26 cellular contexts compared by ENCODE assay signal in genomic region chr14:75705014-75705413, GRCh38.
"Had no signal": no experiment of that assay in that cellular context is flagged by ENCODE, and none has a peak within 500 bp of the region (broad histone marks: within the 10 kb centered on the region; RNA-seq: fewer than 3 reads in every experiment).

No MANE protein-coding gene starts in this region.

- H3K9me3 Mint-ChIP-seq: activated B cell treated with CpG ODN at 0.5 μM for 24 hours; activated CD4-positive, alpha-beta memory T cell treated with anti-CD3 and anti-CD28 coated beads for 36 hours; activated naive CD4-positive, alpha-beta T cell treated with anti-CD3 and anti-CD28 coated beads, Interleukin-2, amount 50 U/mL, for 72 hours; activated T-helper 1 cell treated with anti-CD3 and anti-CD28 coated beads, Interleukin-12 subunit alpha, Interleukin-12 subunit beta, Interleukin-2, Interleukin-4 antibody, amounts not matched to agents 30 ng/mL and 10 ng/mL and 1 ng/mL, durations not matched to agents 14 hours and 24 hours and 36 hours; central memory CD8-positive, alpha-beta T cell; effector memory CD8-positive, alpha-beta T cell; memory B cell; naive B cell; stimulated activated memory B cell treated with anti-CD40 and anti-IgM and Interleukin-4, amounts not matched to agents 10 μg/mL and 1 μg/mL and 100 μg/mL, for 72 hours; T-helper 1 cell treated with Interleukin-12 subunit alpha and Interleukin-12 subunit beta and Interleukin-4 antibody, amounts not matched to agents 30 μg/mL and 1 μg/mL, for 36 hours had no signal

- H3K9me3 ChIP-seq: ascending aorta, colonic mucosa, esophagus muscularis mucosa, stomach, suprapubic skin, tibial nerve had no signal

- H3K4me1 ChIP-seq: ascending aorta, colonic mucosa, parathyroid adenoma, suprapubic skin had no signal

- H3K4me3 Mint-ChIP-seq: activated B cell treated with CpG ODN at 0.5 μM for 24 hours; activated CD4-positive, alpha-beta memory T cell treated with anti-CD3 and anti-CD28 coated beads for 36 hours; activated T-helper 1 cell treated with anti-CD3 and anti-CD28 coated beads, Interleukin-12 subunit alpha, Interleukin-12 subunit beta, Interleukin-2, Interleukin-4 antibody, amounts not matched to agents 30 ng/mL and 10 ng/mL and 1 ng/mL, durations not matched to agents 14 hours and 24 hours and 36 hours; central memory CD8-positive, alpha-beta T cell; effector memory CD8-positive, alpha-beta T cell; memory B cell; naive B cell; stimulated activated memory B cell treated with anti-CD40 and anti-IgM and Interleukin-4, amounts not matched to agents 10 μg/mL and 1 μg/mL and 100 μg/mL, for 72 hours; T-helper 1 cell treated with Interleukin-12 subunit alpha and Interleukin-12 subunit beta and Interleukin-4 antibody, amounts not matched to agents 30 μg/mL and 1 μg/mL, for 36 hours had no signal

- H3K27me3 Mint-ChIP-seq: activated B cell treated with CpG ODN at 0.5 μM for 24 hours; activated CD4-positive, alpha-beta memory T cell treated with anti-CD3 and anti-CD28 coated beads for 36 hours; central memory CD8-positive, alpha-beta T cell; effector memory CD8-positive, alpha-beta T cell; memory B cell; naive B cell; stimulated activated memory B cell treated with anti-CD40 and anti-IgM and Interleukin-4, amounts not matched to agents 10 μg/mL and 1 μg/mL and 100 μg/mL, for 72 hours had no signal

- H3K9ac ChIP-seq: parathyroid adenoma had no signal

- H3K27ac ChIP-seq: ascending aorta, colonic mucosa, dorsolateral prefrontal cortex, esophagus muscularis mucosa, heart left ventricle, parathyroid adenoma, stomach, suprapubic skin, tibial nerve had no signal

- H3K36me3 ChIP-seq: colonic mucosa had no signal

- H3K27ac Mint-ChIP-seq: activated B cell treated with CpG ODN at 0.5 μM for 24 hours; activated CD4-positive, alpha-beta memory T cell treated with anti-CD3 and anti-CD28 coated beads for 36 hours; activated T-helper 1 cell treated with anti-CD3 and anti-CD28 coated beads, Interleukin-12 subunit alpha, Interleukin-12 subunit beta, Interleukin-2, Interleukin-4 antibody, amounts not matched to agents 30 ng/mL and 10 ng/mL and 1 ng/mL, durations not matched to agents 14 hours and 24 hours and 36 hours; effector memory CD8-positive, alpha-beta T cell; memory B cell; naive B cell; stimulated activated memory B cell treated with anti-CD40 and anti-IgM and Interleukin-4, amounts not matched to agents 10 μg/mL and 1 μg/mL and 100 μg/mL, for 72 hours; T-helper 1 cell treated with Interleukin-12 subunit alpha and Interleukin-12 subunit beta and Interleukin-4 antibody, amounts not matched to agents 30 μg/mL and 1 μg/mL, for 36 hours had no signal

- H3K4me3 ChIP-seq: ascending aorta, colonic mucosa, dorsolateral prefrontal cortex, esophagus muscularis mucosa, heart left ventricle, stomach, suprapubic skin, tibial nerve had no signal

- DNase-seq: activated B cell treated with CpG ODN at 0.5 μM for 24 hours; activated CD4-positive, alpha-beta memory T cell treated with anti-CD3 and anti-CD28 coated beads for 36 hours; activated CD4-positive, alpha-beta T cell treated with anti-CD3 and anti-CD28 coated beads for 48 hours; colonic mucosa; dorsolateral prefrontal cortex; effector memory CD8-positive, alpha-beta T cell; heart left ventricle; left colon; naive B cell; nucleus accumbens; small intestine; stimulated activated CD4-positive, alpha-beta T cell treated with anti-CD3 and anti-CD28 coated beads, Interleukin-2, amount 100 ng/mL, for 24 hours; stomach; T1000 had no signal

- H3K27me3 ChIP-seq: ascending aorta, colonic mucosa, dorsolateral prefrontal cortex, esophagus muscularis mucosa, heart left ventricle, stomach, suprapubic skin, tibial nerve had no signal

- ATAC-seq: effector memory CD8-positive, alpha-beta T cell; heart left ventricle; left colon; sciatic nerve; stimulated activated memory B cell treated with anti-CD40 and anti-IgM and Interleukin-4, amounts not matched to agents 10 μg/mL and 1 μg/mL and 100 μg/mL, for 72 hours had no signal

- H2AFZ ChIP-seq: parathyroid adenoma had no signal

- H3K4me1 Mint-ChIP-seq: activated B cell treated with CpG ODN at 0.5 μM for 24 hours; central memory CD8-positive, alpha-beta T cell; memory B cell; naive B cell; stimulated activated memory B cell treated with anti-CD40 and anti-IgM and Interleukin-4, amounts not matched to agents 10 μg/mL and 1 μg/mL and 100 μg/mL, for 72 hours had no signal
